28 cellular contexts compared by ENCODE assay signal in the genomic region with DNA sequence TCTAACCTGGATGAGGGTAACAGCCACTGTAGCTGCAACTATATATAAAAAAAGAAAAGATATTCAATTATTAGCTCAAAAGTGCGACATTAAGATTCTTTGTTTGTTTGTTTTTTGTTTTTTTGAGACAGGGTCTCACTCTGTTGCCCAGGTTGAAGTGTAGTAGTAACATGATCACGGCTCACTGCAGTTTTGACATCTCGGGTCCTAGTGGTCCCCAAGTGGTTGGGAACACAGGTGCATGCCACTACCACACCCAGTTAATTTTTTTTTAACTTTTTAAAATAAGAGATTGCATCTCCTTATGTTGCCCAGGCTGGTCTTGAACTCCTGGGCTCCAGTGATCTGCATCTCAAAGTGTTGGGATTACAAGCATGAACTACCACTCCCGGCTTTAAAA.
A peak's percentile ranks its signal among the peaks of the same experiment; 100 is the strongest.
DNase-seq lines count a peak whose midpoint lies in the region; ATAC-seq and TF ChIP-seq lines count a peak whose summit lies in the region.
"Had no signal": no experiment of that assay in that cellular context is flagged by ENCODE, and none has a peak within 500 bp of the region (broad histone marks: within the 10 kb centered on the region; RNA-seq: fewer than 3 reads in every experiment).

No MANE protein-coding gene starts in this region.

- H3K36me3 ChIP-seq in OCI-LY7 (ENCODE audit: insufficient read depth, low read length) = peaks cover 5% of the 10 kb centered on the region; the same call in 1 of the 2 replicates
- H3K36me3 ChIP-seq in subcutaneous abdominal adipose tissue (ENCODE audit: control insufficient read depth in 5 of 5, insufficient read depth in 5 of 5, low read length in 5 of 5) = peaks cover 0 to 10% (median 4%) of the 10 kb centered on the region in 5 donors
- no peaks in the 10 kb centered on the region for H3K36me3 ChIP-seq in uterus

- no peaks in the 10 kb centered on the region for H4K20me1 ChIP-seq in OCI-LY7 (ENCODE audit: insufficient read depth, low read length)

- DNase-seq in OCI-LY7 (ENCODE audit: low spot score) (no peak), medulla oblongata (ENCODE audit: extremely low spot score) (no peak), uterus (no peak), RKO (ENCODE audit: low spot score) (no peak)
- DNase-seq: activated CD4-positive, alpha-beta T cell treated with anti-CD3 and anti-CD28 coated beads, Interleukin-2, amount 50 U/mL, for 48 hours; activated CD4-positive, CD25-positive, alpha-beta regulatory T cell; activated naive CD4-positive, alpha-beta T cell treated with anti-CD3 and anti-CD28 coated beads, Interleukin-2, amount 10 ng/mL, durations not matched to agents 7 days and 5 days; activated T-cell treated with anti-CD3 and anti-CD28 coated beads, Interleukin-2, amount 50 U/mL, for 72 hours; adrenal gland; body of pancreas; Caco-2; DMS53; endodermal cell; foreskin keratinocyte; heart right ventricle; naive thymus-derived CD4-positive, alpha-beta T cell; NCI-H1105 treated with DMSO at 0.1 percent for 48 hours; NCI-H187 treated with DMSO at 0.1 percent for 48 hours; NCI-H2171 treated with DMSO at 0.1 percent for 48 hours; NCI-H510A treated with DMSO at 0.1 percent for 48 hours; PC-3; tibial artery had no signal

- no peaks in the 10 kb centered on the region for H3K9me2 ChIP-seq in OCI-LY7 (ENCODE audit: insufficient read depth, low read length)

- H3K4me2 ChIP-seq in OCI-LY7 (ENCODE audit: low read length) = peak overlapping the region; percentile 27; the same call in 1 of the 2 replicates

- POLR2A ChIA-PET in OCI-LY7 (lab: Charles Lee) = interaction anchor here (0.5 to 9.6 kb wide), 12 partner anchors 9 to 1413 kb away, joined by 3 to 135 read pairs (median 6); no protein-coding TSS in a partner anchor

- no peak overlapping the region for H2AFZ ChIP-seq in OCI-LY7 (ENCODE audit: low read length)

- TF ChIP-seq CTCF in GM12872 (IDR thresholded peaks at IDR 0.05; ENCODE audit: insufficient read depth, low read depth, low read length) = peak; percentile 25; the same call in 2 of the 3 replicates
- no peak for TF ChIP-seq CTCF in OCI-LY7 (conservative IDR thresholded peaks at IDR 0.05; ENCODE audit: low read length)
- TF ChIP-seq CTCF in uterus (IDR thresholded peaks at IDR 0.05) = no peak

- ATAC-seq in HG02938 (IDR thresholded peaks at IDR 0.05; ENCODE audit: unreplicated experiment) = peak; percentile 35
- ATAC-seq: activated T-cell treated with anti-CD3 and anti-CD28 coated beads, Interleukin-2, amount 50 U/mL, for 72 hours; body of pancreas; foreskin keratinocyte; heart right ventricle; naive thymus-derived CD4-positive, alpha-beta T cell; PC-3; sciatic nerve had no signal

- CTCF ChIA-PET in OCI-LY7 (lab: Charles Lee; ENCODE audit: unreplicated experiment) = no interaction called here

- BruUV-seq in OCI-LY7 (replicated peaks; lab: Mats Ljungman, UMichigan) = no TSS peak

- H3K27me3 ChIP-seq in subcutaneous abdominal adipose tissue (ENCODE audit: control insufficient read depth in 5 of 5, insufficient read depth in 4 of 5, low read length in 5 of 5) = no peaks in the 10 kb centered on the region
- H3K27me3 ChIP-seq in uterus = no peaks in the 10 kb centered on the region
- H3K27me3 ChIP-seq: adrenal gland, body of pancreas, esophagus muscularis mucosa, foreskin keratinocyte, heart right ventricle, tibial artery had no signal

- no peak overlapping the region for H3K9ac ChIP-seq in subcutaneous abdominal adipose tissue (ENCODE audit: low read length in 5 of 5)

- H3K4me1 ChIP-seq in OCI-LY7 (ENCODE audit: insufficient read depth, low read length, poor library complexity, severe bottlenecking) = peaks cover 52% of the 10 kb centered on the region
- peaks cover 0 to 71% (median 23%) of the 10 kb centered on the region in 5 donors for H3K4me1 ChIP-seq in subcutaneous abdominal adipose tissue (ENCODE audit: control insufficient read depth in 5 of 5, insufficient read depth in 5 of 5, low read length in 5 of 5)
- H3K4me1 ChIP-seq in uterus = no peaks in the 10 kb centered on the region
- H3K4me1 ChIP-seq: Caco-2, foreskin keratinocyte had no signal

- TF ChIP-seq POLR2A in uterus (IDR thresholded peaks at IDR 0.05) = no peak

- intact Hi-C loops in OCI-LY7 (cut with micrococcal nuclease; ENCODE audit: unreplicated experiment) = no loop called here
- intact Hi-C loops in uterus (cut with DNase I; ENCODE audit: low total_unique reads) = no loop called here

- H3K27ac ChIP-seq in OCI-LY7 (ENCODE audit: low read depth, low read length, poor library complexity, severe bottlenecking) = no peak overlapping the region
- H3K27ac ChIP-seq in subcutaneous abdominal adipose tissue (ENCODE audit: low read depth, low read length) = peak overlapping the region; percentile 18
- H3K27ac ChIP-seq in uterus = no peak overlapping the region
- H3K27ac ChIP-seq: adrenal gland, body of pancreas, esophagus muscularis mucosa, foreskin keratinocyte, SK-N-MC, tibial artery had no signal

- peaks cover 5% of the 10 kb centered on the region; the same call in 1 of the 2 replicates for H3K79me2 ChIP-seq in OCI-LY7 (ENCODE audit: insufficient read depth, low read depth, low read length)

- H3K4me3 ChIP-seq in OCI-LY7 (ENCODE audit: low read depth, low read length, poor library complexity, severe bottlenecking) = no peak overlapping the region
- H3K4me3 ChIP-seq in subcutaneous abdominal adipose tissue (ENCODE audit: low read depth in 1 of 5, low read length in 5 of 5) = no peak overlapping the region
- H3K4me3 ChIP-seq in uterus = no peak overlapping the region
- H3K4me3 ChIP-seq: adrenal gland, body of pancreas, esophagus muscularis mucosa, heart right ventricle, SK-N-MC, tibial artery had no signal

- no peaks in the 10 kb centered on the region for H3K9me3 ChIP-seq in OCI-LY7 (ENCODE audit: low read length)
- H3K9me3 ChIP-seq in subcutaneous abdominal adipose tissue (ENCODE audit: control insufficient read depth in 5 of 5, low read length in 5 of 5) = no peaks in the 10 kb centered on the region
- no peaks in the 10 kb centered on the region for H3K9me3 ChIP-seq in uterus
- H3K9me3 ChIP-seq: body of pancreas, Caco-2, esophagus muscularis mucosa, heart right ventricle, tibial artery had no signal
